ENCODE assay signal across 8 cellular contexts in the genomic region with DNA sequence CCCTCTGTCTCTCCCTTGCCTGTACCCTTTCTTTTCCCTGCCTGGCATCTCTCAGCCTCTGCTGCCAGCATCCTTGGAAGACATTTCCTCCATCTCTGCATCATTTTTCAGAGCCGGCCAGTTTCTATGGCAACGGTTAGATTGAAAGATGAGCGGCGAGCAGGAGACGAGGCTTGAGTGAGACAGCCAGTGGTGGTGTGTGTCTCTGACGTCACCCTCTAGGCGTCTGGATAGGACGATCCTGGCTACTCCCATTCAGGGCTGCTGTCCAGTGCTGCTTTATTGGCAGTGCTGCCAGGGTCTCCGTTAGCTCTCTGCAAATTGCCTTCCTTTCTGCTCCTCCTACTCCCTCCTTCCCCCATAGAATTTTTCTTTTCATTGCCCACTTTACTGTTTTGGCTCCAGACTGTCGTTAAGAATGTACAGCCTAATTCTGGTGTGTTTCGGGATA. TPM values are rescaled to one million over a fixed set of nuclear protein-coding genes. Genes with fewer than 3 reads are reported as not detected.
DNase-seq lines count a peak whose midpoint lies in the region; ATAC-seq and TF ChIP-seq lines count a peak whose summit lies in the region.

No MANE protein-coding gene starts in this region.

- H3K4me3 Mint-ChIP-seq in mesothelial cell of epicardium: no peak overlapping the region
- no peak overlapping the region for H3K4me3 Mint-ChIP-seq in activated CD4-positive, alpha-beta memory T cell treated with anti-CD3 and anti-CD28 coated beads, Interleukin-2, amount 10 ng/mL, durations not matched to agents 7 days and 5 days

- CTCF ChIA-PET in activated CD4-positive, alpha-beta memory T cell treated with anti-CD3 and anti-CD28 coated beads, Interleukin-2, amount 10 ng/mL, durations not matched to agents 7 days and 5 days (lab: Charles Lee): no interaction called here

- peaks cover 2% of the 10 kb centered on the region for H3K36me3 Mint-ChIP-seq in mesothelial cell of epicardium
- no peaks in the 10 kb centered on the region for H3K36me3 Mint-ChIP-seq in activated CD4-positive, alpha-beta memory T cell treated with anti-CD3 and anti-CD28 coated beads, Interleukin-2, amount 10 ng/mL, durations not matched to agents 7 days and 5 days (ENCODE audit: low read depth)

- H3K9me3 Mint-ChIP-seq in mesothelial cell of epicardium: no peaks in the 10 kb centered on the region
- no peaks in the 10 kb centered on the region for H3K9me3 Mint-ChIP-seq in activated CD4-positive, alpha-beta memory T cell treated with anti-CD3 and anti-CD28 coated beads, Interleukin-2, amount 10 ng/mL, durations not matched to agents 7 days and 5 days

- DNase-seq in A172 (ENCODE audit: low spot score) (peak; percentile 42), NCI-H1930 (lab: John Stamatoyannopoulos, UW) (peak; percentile 15 to 61), dermis microvascular lymphatic vessel endothelial cell (ENCODE audit: low read depth in 2 of 2) (peak; percentile 14 to 82), mesothelial cell of epicardium (ENCODE audit: low spot score in 2 of 2, unreplicated experiment in 2 of 2) (peak; percentile 51 to 61), NCI-H82 (lab: John Stamatoyannopoulos, UW) (no peak)
- no peak for DNase-seq in activated CD4-positive, alpha-beta memory T cell treated with anti-CD3 and anti-CD28 coated beads, Interleukin-2, amount 10 ng/mL, durations not matched to agents 7 days and 5 days
- no peak for DNase-seq in stimulated activated naive CD4-positive, alpha-beta T cell treated with Interleukin-2 at 50 U/mL for 16 hours (lab: John Stamatoyannopoulos, UW)

- no peak overlapping the region for H3K27ac Mint-ChIP-seq in mesothelial cell of epicardium
- no peak overlapping the region for H3K27ac Mint-ChIP-seq in activated CD4-positive, alpha-beta memory T cell treated with anti-CD3 and anti-CD28 coated beads, Interleukin-2, amount 10 ng/mL, durations not matched to agents 7 days and 5 days

- POLR2A ChIA-PET in activated CD4-positive, alpha-beta memory T cell treated with anti-CD3 and anti-CD28 coated beads, Interleukin-2, amount 10 ng/mL, durations not matched to agents 7 days and 5 days (lab: Charles Lee): no interaction called here

- no peak for TF ChIP-seq CTCF in mesothelial cell of epicardium (IDR thresholded peaks at IDR 0.05; ENCODE audit: unreplicated experiment)

- ATAC-seq in HG03045 (IDR thresholded peaks at IDR 0.05; ENCODE audit: unreplicated experiment): no peak

- H3K27me3 Mint-ChIP-seq in mesothelial cell of epicardium (ENCODE audit: low read depth): no peaks in the 10 kb centered on the region
- H3K27me3 Mint-ChIP-seq in activated CD4-positive, alpha-beta memory T cell treated with anti-CD3 and anti-CD28 coated beads, Interleukin-2, amount 10 ng/mL, durations not matched to agents 7 days and 5 days: no peaks in the 10 kb centered on the region

- H3K4me1 Mint-ChIP-seq in mesothelial cell of epicardium: peaks cover 32% of the 10 kb centered on the region
- peaks cover 18% of the 10 kb centered on the region for H3K4me1 Mint-ChIP-seq in activated CD4-positive, alpha-beta memory T cell treated with anti-CD3 and anti-CD28 coated beads, Interleukin-2, amount 10 ng/mL, durations not matched to agents 7 days and 5 days

RNA-seq across cellular contexts. Expression of gene TRAK1, which starts 57.9 kb away (rescaled TPM):
- total RNA-seq in A172 (2014; rRNA removed; shearing (Covaris generic)): 10.3 and 10.6 TPM in 2 replicates
- total RNA-seq in dermis microvascular lymphatic vessel endothelial cell (33.0 and 35.0 TPM in 2 replicates), mesothelial cell of epicardium (49.0 to 50.7 TPM (median 50.3 TPM) in 3 replicates)
- 10 to 100 TPM; 23.7 to 25.9 TPM for total RNA-seq in activated CD4-positive, alpha-beta memory T cell treated with anti-CD3 and anti-CD28 coated beads, Interleukin-2, amount 10 ng/mL, durations not matched to agents 7 days and 5 days

Comparison
In these comparisons a context has a peak if more than half of its experiments do, and no peak if none do; other contexts are left out.
1. DNase-seq: peak in A172 (single experiment), NCI-H1930 (2 of 2), dermis microvascular lymphatic vessel endothelial cell (2 of 2) and mesothelial cell of epicardium (2 of 2); none in NCI-H82 (single experiment), activated CD4-positive, alpha-beta memory T cell treated with anti-CD3 and anti-CD28 coated beads, Interleukin-2, amount 10 ng/mL, durations not matched to agents 7 days and 5 days (single experiment) and stimulated activated naive CD4-positive, alpha-beta T cell treated with Interleukin-2 at 50 U/mL for 16 hours (single experiment).